Comparison of ENCODE assay signal across 12 cellular contexts in genomic region chr3:43758826-43759225, GRCh38.
DNase-seq lines count a peak whose midpoint lies in the region; ATAC-seq, FAIRE-seq and TF ChIP-seq lines count a peak whose summit lies in the region.
"Had no signal": no experiment of that assay in that cellular context is flagged by ENCODE, and none has a peak within 500 bp of the region (broad histone marks: within the 10 kb centered on the region; RNA-seq: fewer than 3 reads in every experiment).

No MANE protein-coding gene starts in this region.

- no peak for TF ChIP-seq POLR2A in A549 (IDR thresholded peaks at IDR 0.05; ENCODE audit: low read length)

- no peaks in the 10 kb centered on the region for H3K36me3 ChIP-seq in fibroblast of lung (ENCODE audit: control insufficient read depth, insufficient read depth, low read length)

- H3K9ac ChIP-seq in fibroblast of lung (ENCODE audit: insufficient read depth, low read length): no peak overlapping the region

- H3K9me3 Mint-ChIP-seq in nephron progenitor cell: no peaks in the 10 kb centered on the region
- H3K9me3 Mint-ChIP-seq: natural killer cell treated with Interleukin-12 subunit alpha and Interleukin-12 subunit beta and Interleukin-15 and Interleukin-18, amount 100 ng/mL, for 72 hours; stimulated activated naive CD8-positive, alpha-beta T cell treated with anti-CD3 and anti-CD28 coated beads, Interleukin-15, Interleukin-2, amounts not matched to agents 100 ng/mL and 50 ng/mL, for 24 hours had no signal

- H3K27ac Mint-ChIP-seq in nephron progenitor cell: peak overlapping the region; percentile 72
- H3K27ac Mint-ChIP-seq: natural killer cell treated with Interleukin-12 subunit alpha and Interleukin-12 subunit beta and Interleukin-15 and Interleukin-18, amount 100 ng/mL, for 72 hours; stimulated activated naive CD8-positive, alpha-beta T cell treated with anti-CD3 and anti-CD28 coated beads, Interleukin-15, Interleukin-2, amounts not matched to agents 100 ng/mL and 50 ng/mL, for 24 hours had no signal

- TF ChIP-seq EP300 in A549 (IDR thresholded peaks at IDR 0.05): no peak

- TF ChIP-seq CTCF in A549 (IDR thresholded peaks at IDR 0.05) (no peak), fibroblast of lung (conservative IDR thresholded peaks at IDR 0.05 in 1 of 2, IDR thresholded peaks at IDR 0.05 in 1 of 2; ENCODE audit: low read depth in 1 of 2, low read length in 2 of 2) (no peak), nephron progenitor cell (IDR thresholded peaks at IDR 0.05) (no peak)

- H3K27me3 Mint-ChIP-seq in nephron progenitor cell (ENCODE audit: low read depth, poor library complexity): no peaks in the 10 kb centered on the region

- H3K4me1 ChIP-seq in A549 (peaks cover 21% of the 10 kb centered on the region), fibroblast of lung (ENCODE audit: control insufficient read depth, extremely low read depth, insufficient read depth, low read length) (peaks cover 32% of the 10 kb centered on the region)

- H3K9me3 ChIP-seq in A549 (no peaks in the 10 kb centered on the region), fibroblast of lung (ENCODE audit: control insufficient read depth, insufficient read depth, low read depth, low read length) (no peaks in the 10 kb centered on the region)

- DNase-seq in A549 (ENCODE audit: low read depth in 1 of 2, low spot score in 1 of 2): no peak
- DNase-seq in RCC 7860 (ENCODE audit: low spot score): peak; percentile 8
- no peak for DNase-seq in fibroblast of lung (ENCODE audit: low read depth in 2 of 2)
- no peak for DNase-seq in nephron progenitor cell
- no peak for DNase-seq in NCI-H2029 (lab: John Stamatoyannopoulos, UW)
- no peak for DNase-seq in cerebellar nuclear complex (lab: John Stamatoyannopoulos, UW)
- DNase-seq: NCI-H2029 treated with DMSO at 0.1 percent for 48 hours had no signal

- H3K79me2 ChIP-seq in fibroblast of lung (ENCODE audit: control insufficient read depth, insufficient read depth, low read length): no peaks in the 10 kb centered on the region

- H3K4me3 ChIP-seq in A549: no peak overlapping the region
- H3K4me3 ChIP-seq in fibroblast of lung (replicated peaks in 1 of 4; ENCODE audit: control extremely low read depth in 1 of 4, insufficient read depth in 1 of 4, low read depth in 3 of 4, low read length in 4 of 4): no peak overlapping the region
- H3K4me3 ChIP-seq: skin epidermis had no signal

- ATAC-seq in A549 (peak in 1 of 2 experiments; percentile 42; a peak in 2 of 6 replicates), GM19452 (IDR thresholded peaks at IDR 0.05; ENCODE audit: unreplicated experiment) (no peak), HG02970 (IDR thresholded peaks at IDR 0.05; ENCODE audit: low FRiP score, unreplicated experiment) (no peak)
- ATAC-seq: natural killer cell treated with Interleukin-12 subunit alpha and Interleukin-12 subunit beta and Interleukin-15 and Interleukin-18, amount 100 ng/mL, for 72 hours had no signal

- 85% methylated on average over 3 of the region's 3 CpGs for WGBS in A549 (ENCODE audit: missing lambda C conversion rate)

- peaks cover 25% of the 10 kb centered on the region for H3K4me1 Mint-ChIP-seq in nephron progenitor cell

- FAIRE-seq in A549 (lab: Jason Lieb, UNC) (no peak), RCC 7860 (lab: Jason Lieb, UNC) (no peak)

- POLR2A ChIA-PET in A549 (lab: Yijun Ruan, JAX): no interaction called here

- H2AFZ ChIP-seq in fibroblast of lung (ENCODE audit: low read length): no peak overlapping the region

- H3K4me3 Mint-ChIP-seq in nephron progenitor cell: no peak overlapping the region
- H3K4me3 Mint-ChIP-seq: natural killer cell treated with Interleukin-12 subunit alpha and Interleukin-12 subunit beta and Interleukin-15 and Interleukin-18, amount 100 ng/mL, for 72 hours; stimulated activated naive CD8-positive, alpha-beta T cell treated with anti-CD3 and anti-CD28 coated beads, Interleukin-15, Interleukin-2, amounts not matched to agents 100 ng/mL and 50 ng/mL, for 24 hours had no signal

- H3K27me3 ChIP-seq in fibroblast of lung (ENCODE audit: control insufficient read depth, insufficient read depth, low read length): no peaks in the 10 kb centered on the region

- H4K20me1 ChIP-seq in fibroblast of lung (ENCODE audit: control insufficient read depth, extremely low read depth, insufficient read depth, low read length): no peaks in the 10 kb centered on the region

- no peaks in the 10 kb centered on the region for H3K36me3 Mint-ChIP-seq in nephron progenitor cell (ENCODE audit: low read depth)
- H3K36me3 Mint-ChIP-seq: natural killer cell treated with Interleukin-12 subunit alpha and Interleukin-12 subunit beta and Interleukin-15 and Interleukin-18, amount 100 ng/mL, for 72 hours had no signal

- CTCF ChIA-PET in A549 (lab: Yijun Ruan, JAX): interaction anchor here (1.1 to 2.0 kb wide), 2 partner anchors 10 to 215 kb away, joined by 3 to 9 read pairs; no protein-coding TSS in a partner anchor

- no peak for TF ChIP-seq RAD21 in A549 (conservative IDR thresholded peaks at IDR 0.05 in 1 of 2, IDR thresholded peaks at IDR 0.05 in 1 of 2)

- H3K27ac ChIP-seq in A549 (peak overlapping the region; percentile 32 to 33; a peak in 4 of 6 replicates), fibroblast of lung (ENCODE audit: insufficient read depth, low read length) (peak overlapping the region; percentile 74)

- 0 out of 3 replicates have a peak overlapping the region, but pooled peaks have one; percentile 25 for H3K4me2 ChIP-seq in A549
- no peak overlapping the region for H3K4me2 ChIP-seq in fibroblast of lung (ENCODE audit: extremely low read depth, insufficient read depth, low read length)

TF ChIP-seq in A549, 52 proteins besides CTCF, POLR2A, EP300 and RAD21:
- TF ChIP-seq CHD2 (IDR thresholded peaks at IDR 0.05; ENCODE audit: low read length, partially characterized antibody) (no peak), MAX (IDR thresholded peaks at IDR 0.05) (no peak), PBX3 (IDR thresholded peaks at IDR 0.05) (no peak), PHF8 (IDR thresholded peaks at IDR 0.05; ENCODE audit: borderline replicate concordance, low read depth) (no peak), TFCP2L1 (CRISPR knock-in tag; IDR thresholded peaks at IDR 0.05) (no peak), HEYL (CRISPR knock-in tag; IDR thresholded peaks at IDR 0.05) (no peak), NPAS2 (CRISPR knock-in tag; IDR thresholded peaks at IDR 0.05; ENCODE audit: borderline replicate concordance) (no peak), BHLHE40 (IDR thresholded peaks at IDR 0.05; ENCODE audit: low read depth, low read length) (no peak), JUN (IDR thresholded peaks at IDR 0.05) (no peak), KDM1A (IDR thresholded peaks at IDR 0.05; ENCODE audit: low read depth) (no peak), MAZ (IDR thresholded peaks at IDR 0.05; ENCODE audit: borderline replicate concordance, low read depth, low read length) (no peak), HMGXB4 (CRISPR knock-in tag; IDR thresholded peaks at IDR 0.05; ENCODE audit: borderline replicate concordance) (no peak)
TF ChIP-seq in A549: peak in this region for 0.
